Comparison of ENCODE assay signal across 17 cellular contexts in the genomic region with DNA sequence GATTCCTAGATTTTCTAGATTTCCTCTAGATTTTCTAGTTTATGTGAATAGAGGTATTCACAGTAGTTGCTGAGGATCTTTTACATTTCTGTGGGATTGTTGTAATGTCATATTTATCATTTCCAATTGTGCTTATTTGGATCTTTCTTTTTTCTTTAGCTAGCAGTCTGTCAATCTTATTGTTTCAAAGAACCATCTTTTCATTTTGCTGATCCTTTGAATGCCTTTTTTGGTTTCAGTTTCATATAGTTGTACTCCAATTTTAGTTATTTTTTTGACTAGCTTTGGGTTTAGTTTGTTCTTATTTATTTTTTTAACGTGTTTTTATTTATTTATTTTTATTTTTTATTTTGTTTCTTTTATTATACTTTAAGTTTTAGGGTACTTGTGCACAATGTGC.
"Had no signal": no experiment of that assay in that cellular context is flagged by ENCODE, and none has a peak within 500 bp of the region (broad histone marks: within the 10 kb centered on the region; RNA-seq: fewer than 3 reads in every experiment).

No MANE protein-coding gene starts in this region.

- H3K4me2 ChIP-seq: neural progenitor cell had no signal

- H3K36me3 ChIP-seq: neural progenitor cell, ovary had no signal

- H2AFZ ChIP-seq: neural progenitor cell had no signal

- H3K9me3 ChIP-seq: ovary had no signal

- H3K27me3 ChIP-seq: esophagus muscularis mucosa, heart right ventricle, neural progenitor cell, ovary, tibial nerve had no signal

- H3K4me3 Mint-ChIP-seq: activated naive CD4-positive, alpha-beta T cell treated with anti-CD3 and anti-CD28 coated beads, Interleukin-2, amount 10 ng/mL, durations not matched to agents 7 days and 5 days; dendritic cell treated with granulocyte-macrophage colony-stimulating factor and Interleukin-4, amounts not matched to agents 40 ng/mL and 50 ng/mL, for 4 days; neural progenitor cell; WTC11 had no signal

- H3K4me3 ChIP-seq: esophagus muscularis mucosa, heart right ventricle, neural progenitor cell, ovary, psoas muscle, skin epidermis, tibial nerve had no signal

- H3K9ac ChIP-seq: neural progenitor cell had no signal

- H3K27me3 Mint-ChIP-seq: activated naive CD4-positive, alpha-beta T cell treated with anti-CD3 and anti-CD28 coated beads, Interleukin-2, amount 10 ng/mL, durations not matched to agents 7 days and 5 days; dendritic cell treated with granulocyte-macrophage colony-stimulating factor and Interleukin-4, amounts not matched to agents 40 ng/mL and 50 ng/mL, for 4 days had no signal

- H3K27ac Mint-ChIP-seq: activated naive CD4-positive, alpha-beta T cell treated with anti-CD3 and anti-CD28 coated beads, Interleukin-2, amount 10 ng/mL, durations not matched to agents 7 days and 5 days; dendritic cell treated with granulocyte-macrophage colony-stimulating factor and Interleukin-4, amounts not matched to agents 40 ng/mL and 50 ng/mL, for 4 days; neural progenitor cell; WTC11 had no signal

- DNase-seq: activated CD4-positive, alpha-beta T cell treated with anti-CD3 and anti-CD28 coated beads for 4 hours; activated CD8-positive, alpha-beta memory T cell treated with anti-CD3 and anti-CD28 coated beads for 24 hours; activated effector memory CD4-positive, alpha-beta T cell treated with Interleukin-2 at 50 U/mL for 16 hours; activated naive CD4-positive, alpha-beta T cell treated with anti-CD3 and anti-CD28 coated beads, Interleukin-2, amount 10 ng/mL, durations not matched to agents 7 days and 5 days; effector CD8-positive, alpha-beta T cell; heart right ventricle; left ventricle myocardium superior; ovary; psoas muscle; right cardiac atrium; stimulated activated naive CD8-positive, alpha-beta T cell treated with anti-CD3 and anti-CD28 coated beads, Interleukin-15, Interleukin-2, amounts not matched to agents 100 U/mL and 50 U/mL, for 24 hours had no signal

- H3K36me3 Mint-ChIP-seq: WTC11 had no signal

- H3K27ac ChIP-seq: esophagus muscularis mucosa, heart right ventricle, neural progenitor cell, ovary, psoas muscle, skin epidermis, tibial nerve had no signal

- ATAC-seq: heart right ventricle; left ventricle myocardium superior; psoas muscle; right cardiac atrium; stimulated activated naive CD8-positive, alpha-beta T cell treated with anti-CD3 and anti-CD28 coated beads, Interleukin-15, Interleukin-2, amounts not matched to agents 100 U/mL and 50 U/mL, for 24 hours; WTC11 had no signal

- H3K4me1 ChIP-seq: esophagus muscularis mucosa, neural progenitor cell, psoas muscle had no signal

- H3K4me1 Mint-ChIP-seq: neural progenitor cell, WTC11 had no signal
